30 cellular contexts compared by ENCODE assay signal in genomic region chr6:167842457-167842856, GRCh38.
"Had no signal": no experiment of that assay in that cellular context is flagged by ENCODE, and none has a peak within 500 bp of the region (broad histone marks: within the 10 kb centered on the region; RNA-seq: fewer than 3 reads in every experiment).

No MANE protein-coding gene starts in this region.

- H3K4me1 Mint-ChIP-seq: immature natural killer cell, natural killer cell had no signal

- H3K27me3 Mint-ChIP-seq: memory B cell; progenitor cell of endocrine pancreas; stimulated activated memory B cell treated with anti-CD40 and anti-IgM and Interleukin-4, amounts not matched to agents 10 μg/mL and 1 μg/mL and 100 μg/mL, for 72 hours; type B pancreatic cell had no signal

- H3K36me3 ChIP-seq: esophagus squamous epithelium, heart right ventricle, right atrium auricular region, spleen, tibial artery had no signal

- H3K27ac ChIP-seq: coronary artery, esophagus squamous epithelium, heart right ventricle, parathyroid adenoma, right atrium auricular region, skin epidermis, spleen, testis, tibial artery had no signal

- H3K4me3 Mint-ChIP-seq: immature natural killer cell; memory B cell; natural killer cell; stimulated activated memory B cell treated with anti-CD40 and anti-IgM and Interleukin-4, amounts not matched to agents 10 μg/mL and 1 μg/mL and 100 μg/mL, for 72 hours; type B pancreatic cell had no signal

- DNase-seq: dermis blood vessel endothelial cell; effector memory CD4-positive, alpha-beta T cell; erythroblast; esophagus squamous epithelium; foreskin melanocyte; glutamatergic neuron; heart right ventricle; hypothalamus; immature natural killer cell; islet precursor cell; kidney glomerular epithelial cell; left colon; left ventricle myocardium superior; natural killer cell; spleen; stimulated activated CD4-positive, alpha-beta T cell treated with anti-CD3 and anti-CD28 coated beads, Interleukin-4, amount 100 ng/mL, for 4 hours; stimulated activated naive CD8-positive, alpha-beta T cell treated with anti-CD3 and anti-CD28 coated beads, Interleukin-15, Interleukin-2, amounts not matched to agents 100 U/mL and 50 U/mL, for 24 hours; substantia nigra; testis; tibial artery had no signal

- ATAC-seq: heart right ventricle; left colon; left ventricle myocardium superior; natural killer cell; stimulated activated memory B cell treated with anti-CD40 and anti-IgM and Interleukin-4, amounts not matched to agents 10 μg/mL and 1 μg/mL and 100 μg/mL, for 72 hours; stimulated activated naive CD8-positive, alpha-beta T cell treated with anti-CD3 and anti-CD28 coated beads, Interleukin-15, Interleukin-2, amounts not matched to agents 100 U/mL and 50 U/mL, for 24 hours had no signal

- H3K36me3 Mint-ChIP-seq: immature natural killer cell; memory B cell; natural killer cell; stimulated activated memory B cell treated with anti-CD40 and anti-IgM and Interleukin-4, amounts not matched to agents 10 μg/mL and 1 μg/mL and 100 μg/mL, for 72 hours; type B pancreatic cell had no signal

- H3K27ac Mint-ChIP-seq: immature natural killer cell; memory B cell; natural killer cell; progenitor cell of endocrine pancreas; stimulated activated memory B cell treated with anti-CD40 and anti-IgM and Interleukin-4, amounts not matched to agents 10 μg/mL and 1 μg/mL and 100 μg/mL, for 72 hours; type B pancreatic cell had no signal

- H3K4me3 ChIP-seq: coronary artery, esophagus squamous epithelium, heart right ventricle, lung, right atrium auricular region, skin epidermis, spleen, testis, tibial artery had no signal

- H3K9me3 Mint-ChIP-seq: immature natural killer cell; memory B cell; natural killer cell; stimulated activated memory B cell treated with anti-CD40 and anti-IgM and Interleukin-4, amounts not matched to agents 10 μg/mL and 1 μg/mL and 100 μg/mL, for 72 hours; type B pancreatic cell had no signal

- H3K9ac ChIP-seq: parathyroid adenoma had no signal

- H3K27me3 ChIP-seq: esophagus squamous epithelium, heart right ventricle, right atrium auricular region, spleen, testis, tibial artery had no signal

- H3K9me3 ChIP-seq: esophagus squamous epithelium, heart right ventricle, right atrium auricular region, spleen, testis, tibial artery had no signal

- H2AFZ ChIP-seq: parathyroid adenoma had no signal

- FAIRE-seq: endometrium had no signal
